ENCODE assay signal across 8 cellular contexts in the genomic region with DNA sequence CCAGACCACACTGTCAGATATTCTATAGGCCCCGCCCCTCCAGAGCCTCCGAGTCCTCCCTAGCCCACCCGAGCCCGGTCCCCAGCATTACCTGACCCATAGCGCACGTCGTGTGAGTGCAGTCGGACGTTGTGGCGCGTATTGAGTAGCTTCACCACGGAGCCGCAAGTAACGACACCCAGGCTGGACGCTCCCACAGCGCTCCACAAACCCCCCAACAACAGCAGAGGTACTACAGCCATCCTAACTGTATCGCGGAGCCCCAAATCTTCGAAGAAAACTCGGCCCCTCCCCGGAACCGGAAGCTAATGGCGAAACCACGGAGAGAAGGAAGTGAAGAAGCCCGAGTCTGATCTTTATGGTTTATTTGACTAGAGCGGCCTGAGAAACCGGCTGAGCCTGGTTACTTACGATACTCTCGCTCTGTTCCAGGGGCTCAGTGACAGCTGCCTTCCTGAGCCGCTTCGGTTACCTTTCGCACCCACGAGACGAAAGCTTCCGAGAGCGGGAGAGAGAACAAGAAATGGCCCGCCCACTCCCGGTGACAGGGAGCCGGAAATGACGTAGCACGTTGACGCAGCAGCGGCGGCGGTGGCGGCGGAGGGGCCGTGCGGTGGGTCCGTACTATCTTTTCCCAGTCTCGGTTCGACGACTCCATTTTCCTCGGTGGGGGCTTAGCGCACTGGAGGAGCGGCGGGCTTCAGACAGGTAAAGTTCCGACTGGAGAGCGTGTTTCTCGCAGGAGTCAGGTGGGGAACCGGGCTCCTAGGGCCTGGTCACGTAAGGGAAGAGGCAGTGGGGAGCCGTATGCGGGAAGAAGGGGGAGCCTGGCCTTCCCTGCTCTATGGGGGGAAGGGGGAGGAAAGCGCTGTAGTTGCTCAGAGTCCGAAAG. TPM values are rescaled to one million over a fixed set of nuclear protein-coding genes. Genes with fewer than 3 reads are reported as not detected.
DNase-seq lines count a peak whose midpoint lies in the region; ATAC-seq, FAIRE-seq and TF ChIP-seq lines count a peak whose summit lies in the region.

A gene with protein sequence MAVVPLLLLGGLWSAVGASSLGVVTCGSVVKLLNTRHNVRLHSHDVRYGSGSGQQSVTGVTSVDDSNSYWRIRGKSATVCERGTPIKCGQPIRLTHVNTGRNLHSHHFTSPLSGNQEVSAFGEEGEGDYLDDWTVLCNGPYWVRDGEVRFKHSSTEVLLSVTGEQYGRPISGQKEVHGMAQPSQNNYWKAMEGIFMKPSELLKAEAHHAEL (minus strand): TSS at position 272 of the 892 bp plus-strand sequence. CDS start 30 bp downstream, at position 242.
A gene (plus strand): TSS at position 571 of the 892 bp plus-strand sequence. CDS start 11,197 bp downstream, outside the sequence.

- H3K9me3 ChIP-seq in heart left ventricle (no peaks in the 10 kb centered on the region), upper lobe of right lung (no peaks in the 10 kb centered on the region)

- intact Hi-C loops in heart left ventricle (cut with DNase I) = loop anchor here in 2 of 10 donors (5.0 to 10.0 kb wide), 2 partner anchors 50 to 53 kb away; a partner anchor contains a TSS
- intact Hi-C loops in upper lobe of right lung (cut with DNase I) = no loop called here

- CTCF ChIA-PET in T-cell (lab: Charles Lee) = interaction anchor here (0.5 to 3.7 kb wide), 14 partner anchors 9 to 768 kb away, joined by 3 to 63 read pairs (median 3); a partner anchor contains a TSS

- POLR2A ChIA-PET in T-cell (lab: Charles Lee) = interaction anchor here (0.6 to 1.8 kb wide), 15 partner anchors 9 to 1166 kb away, joined by 3 to 15 read pairs (median 4); a partner anchor contains a TSS

- FAIRE-seq in GM12891 (lab: Jason Lieb, UNC) = peak; percentile 95

- H3K36me3 Mint-ChIP-seq in T-cell (peaks cover 21% of the 10 kb centered on the region), progenitor cell of endocrine pancreas (ENCODE audit: insufficient read depth) (peaks cover 31% of the 10 kb centered on the region)

- 0 to 1% (median 1%) methylated on average over 66 of the region's 66 CpGs for WGBS in adipose tissue, 3 donors
- 0 to 1% (median 0%) methylated on average over 39 to 66 of the region's 66 CpGs for WGBS in heart left ventricle, 4 donors

- no peak for TF ChIP-seq CTCF in heart left ventricle (IDR thresholded peaks at IDR 0.05)
- no peak for TF ChIP-seq CTCF in progenitor cell of endocrine pancreas (IDR thresholded peaks at IDR 0.05; ENCODE audit: unreplicated experiment)
- no peak for TF ChIP-seq CTCF in upper lobe of right lung (IDR thresholded peaks at IDR 0.05)

- H3K27ac ChIP-seq in adipose tissue (ENCODE audit: low read depth, low read length) = peak within 1 kb of the TSS; percentile 65
- peak within 1 kb of the TSS; percentile 84 to 99 (median 96) for H3K27ac ChIP-seq in heart left ventricle
- H3K27ac ChIP-seq in upper lobe of right lung = peak within 1 kb of the TSS; percentile 98

- H3K27ac Mint-ChIP-seq in T-cell (peak within 1 kb of the TSS; percentile 100), progenitor cell of endocrine pancreas (peak within 1 kb of the TSS; percentile 99)

- H3K4me3 ChIP-seq in heart left ventricle (peak within 1 kb of the TSS; percentile 55 to 97 (median 86)), upper lobe of right lung (peak within 1 kb of the TSS; percentile 88)

- H3K27me3 Mint-ChIP-seq in T-cell (no peaks in the 10 kb centered on the region), progenitor cell of endocrine pancreas (no peaks in the 10 kb centered on the region)

- H3K36me3 ChIP-seq in heart left ventricle (peaks cover 0 to 48% (median 36%) of the 10 kb centered on the region in 9 donors), upper lobe of right lung (peaks cover 25% of the 10 kb centered on the region)

- H3K27me3 ChIP-seq in heart left ventricle = no peaks in the 10 kb centered on the region
- no peaks in the 10 kb centered on the region for H3K27me3 ChIP-seq in upper lobe of right lung

- H3K4me3 Mint-ChIP-seq in T-cell = peak within 1 kb of the TSS; percentile 93 to 100 (median 98)
- peak within 1 kb of the TSS; percentile 100 for H3K4me3 Mint-ChIP-seq in progenitor cell of endocrine pancreas (ENCODE audit: low read depth)

- H3K4me1 Mint-ChIP-seq in T-cell (peaks cover 62 to 67% (median 63%) of the 10 kb centered on the region in 3 donors), progenitor cell of endocrine pancreas (ENCODE audit: low read depth) (peaks cover 25% of the 10 kb centered on the region)

- H3K4me1 ChIP-seq in heart left ventricle (peaks cover 0 to 49% (median 29%) of the 10 kb centered on the region in 12 donors), upper lobe of right lung (peaks cover 36% of the 10 kb centered on the region)

- H3K9me3 Mint-ChIP-seq in T-cell (no peaks in the 10 kb centered on the region), progenitor cell of endocrine pancreas (ENCODE audit: low read depth) (peaks cover 4% of the 10 kb centered on the region)

- ATAC-seq in HG02840 (IDR thresholded peaks at IDR 0.05; ENCODE audit: low FRiP score, unreplicated experiment) (peak; percentile 90), T-cell (replicated peaks in 1 of 4) (peak; percentile 88 to 89 (median 88)), heart left ventricle (peak; percentile 90 to 97 (median 96)), upper lobe of right lung (peak; percentile 97)

- TF ChIP-seq POLR2A in GM12891 (IDR thresholded peaks at IDR 0.05; ENCODE audit: low read depth, low read length) = peak; percentile 93
- peak in 1 of 2 donors; percentile 80 for TF ChIP-seq POLR2A in heart left ventricle (IDR thresholded peaks at IDR 0.05)

- DNase-seq in GM12891 (ENCODE audit: insufficient read length, low spot score) = peak; percentile 86
- peak; percentile 82 for DNase-seq in NCI-H146 (lab: John Stamatoyannopoulos, UW)
- peak; percentile 88 to 98 (median 94) for DNase-seq in T-cell
- DNase-seq in heart left ventricle = peak; percentile 91 to 94 (median 93)
- DNase-seq in progenitor cell of endocrine pancreas (ENCODE audit: low spot score, unreplicated experiment) = peak; percentile 74
- peak; percentile 96 for DNase-seq in upper lobe of right lung

TF ChIP-seq in GM12891, 5 proteins besides CTCF, POLR2A, EP300 and RAD21:
- TF ChIP-seq POLR2AphosphoS5 (IDR thresholded peaks at IDR 0.05; ENCODE audit: low read depth, low read length) = peak; percentile 92
- peak; percentile 87 for TF ChIP-seq TAF1 (IDR thresholded peaks at IDR 0.05; ENCODE audit: low read depth, low read length)
- 0 out of 2 replicates have a peak, but pooled peaks have one; percentile 44 for TF ChIP-seq POU2F2 (IDR thresholded peaks at IDR 0.05; ENCODE audit: low read depth, low read length)
- peak; percentile 69 for TF ChIP-seq SPI1 (IDR thresholded peaks at IDR 0.05; ENCODE audit: low read depth, low read length)
- no peak for TF ChIP-seq PAX5 (IDR thresholded peaks at IDR 0.05; ENCODE audit: insufficient read depth, low read length, severe bottlenecking)
TF ChIP-seq in GM12891: peak in this region for 4.

RNA-seq across cellular contexts. Expression of the first gene that starts in this region (rescaled TPM):
- 28.2 TPM for polyA plus RNA-seq in GM12891 (2012; ENCODE audit: low read depth, missing spikeins)
- 10 to 100 TPM; 25.3 to 45.8 (median 43.9) TPM for total RNA-seq in T-cell
- 10 to 100 TPM; 31.0 to 45.5 (median 40.4) TPM for polyA plus RNA-seq in adipose tissue
- 10 to 100 TPM; 19.6 to 39.1 (median 34.2) TPM for total RNA-seq in heart left ventricle
- 10 to 100 TPM; 21.9 to 58.6 TPM for polyA plus RNA-seq in heart left ventricle
- 53.3 and 57.9 TPM in 2 replicates for total RNA-seq in progenitor cell of endocrine pancreas
- total RNA-seq in upper lobe of right lung = 52.8 TPM

RNA-seq across cellular contexts. Expression of the second gene that starts in this region (rescaled TPM):
- 40.8 TPM for polyA plus RNA-seq in GM12891 (2012; ENCODE audit: low read depth, missing spikeins)
- total RNA-seq in T-cell (100 to 1,000 TPM in 2 of 5 donors, 10 to 100 TPM in 3; 89.2 to 129 (median 95.7) TPM), heart left ventricle (10 to 100 TPM; 37.2 to 91.6 (median 49.1) TPM), progenitor cell of endocrine pancreas (80.0 and 88.0 TPM in 2 replicates), upper lobe of right lung (62.4 TPM)
- polyA plus RNA-seq in adipose tissue (10 to 100 TPM; 16.3 to 33.9 (median 33.6) TPM), heart left ventricle (10 to 100 TPM; 31.7 to 34.5 TPM)

Comparison
In these comparisons a context has a peak if more than half of its experiments do, and no peak if none do; other contexts are left out.
1. Peak in every context shown above with its lines: DNase-seq, ATAC-seq, H3K4me3 ChIP-seq and H3K27ac ChIP-seq.